Comparison of ENCODE assay signal across 1 cellular context in the genomic region with DNA sequence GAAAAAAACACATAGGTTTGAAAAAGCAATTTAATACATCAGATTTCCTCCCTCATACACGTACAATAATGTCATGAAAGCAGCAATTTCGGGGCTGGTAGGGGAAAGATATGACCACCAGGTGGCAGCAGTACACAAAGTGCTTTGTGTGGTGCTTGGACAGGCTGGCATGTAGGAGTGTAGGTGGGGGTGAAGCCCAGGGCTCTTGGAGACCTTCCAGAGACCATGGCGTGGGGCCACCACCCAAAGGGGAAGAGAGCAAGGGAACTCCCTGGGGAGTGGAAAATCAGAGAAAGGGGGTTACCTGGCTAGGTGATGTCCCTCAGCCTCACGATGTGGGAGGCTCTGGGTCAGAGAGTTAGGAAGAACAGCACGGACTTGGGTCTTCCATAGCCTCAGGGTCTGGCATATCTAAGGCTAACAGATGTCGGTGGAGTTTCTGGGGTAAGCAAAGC.
TF ChIP-seq lines count a peak whose summit lies in the region.

No MANE protein-coding gene starts in this region.

TF ChIP-seq in GM23338, 12 proteins besides CTCF, POLR2A, EP300 and RAD21 (continued from another document):
- no peak for TF ChIP-seq REST (IDR thresholded peaks at IDR 0.05; ENCODE audit: unreplicated experiment)
